ENCODE assay signal across 1 cellular context in genomic region chr17:76623271-76624146, GRCh38.
A peak's percentile ranks its signal among the peaks of the same experiment; 100 is the strongest.
TF ChIP-seq lines count a peak whose summit lies in the region.

No MANE protein-coding gene starts in this region.

TF ChIP-seq in SK-N-SH, 30 proteins besides CTCF, POLR2A, EP300 and RAD21 (continued from another document):
- TF ChIP-seq, protein P1, sequence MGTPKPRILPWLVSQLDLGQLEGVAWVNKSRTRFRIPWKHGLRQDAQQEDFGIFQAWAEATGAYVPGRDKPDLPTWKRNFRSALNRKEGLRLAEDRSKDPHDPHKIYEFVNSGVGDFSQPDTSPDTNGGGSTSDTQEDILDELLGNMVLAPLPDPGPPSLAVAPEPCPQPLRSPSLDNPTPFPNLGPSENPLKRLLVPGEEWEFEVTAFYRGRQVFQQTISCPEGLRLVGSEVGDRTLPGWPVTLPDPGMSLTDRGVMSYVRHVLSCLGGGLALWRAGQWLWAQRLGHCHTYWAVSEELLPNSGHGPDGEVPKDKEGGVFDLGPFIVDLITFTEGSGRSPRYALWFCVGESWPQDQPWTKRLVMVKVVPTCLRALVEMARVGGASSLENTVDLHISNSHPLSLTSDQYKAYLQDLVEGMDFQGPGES (IDR thresholded peaks at IDR 0.05; ENCODE audit: low read depth, low read length) = no peak
- TF ChIP-seq FOSL2 (IDR thresholded peaks at IDR 0.05; ENCODE audit: borderline replicate concordance, low read depth) (peak; percentile 56; the same call in 1 of the 2 replicates), SIN3A (IDR thresholded peaks at IDR 0.05; ENCODE audit: borderline replicate concordance, low read depth, low read length) (no peak; the same call in 1 of the 2 replicates), JUND (IDR thresholded peaks at IDR 0.05) (no peak; the same call in 1 of the 2 replicates), PBX3 (IDR thresholded peaks at IDR 0.05) (peak; percentile 80)
